Comparison of ENCODE assay signal across 9 cellular contexts in the genomic region with DNA sequence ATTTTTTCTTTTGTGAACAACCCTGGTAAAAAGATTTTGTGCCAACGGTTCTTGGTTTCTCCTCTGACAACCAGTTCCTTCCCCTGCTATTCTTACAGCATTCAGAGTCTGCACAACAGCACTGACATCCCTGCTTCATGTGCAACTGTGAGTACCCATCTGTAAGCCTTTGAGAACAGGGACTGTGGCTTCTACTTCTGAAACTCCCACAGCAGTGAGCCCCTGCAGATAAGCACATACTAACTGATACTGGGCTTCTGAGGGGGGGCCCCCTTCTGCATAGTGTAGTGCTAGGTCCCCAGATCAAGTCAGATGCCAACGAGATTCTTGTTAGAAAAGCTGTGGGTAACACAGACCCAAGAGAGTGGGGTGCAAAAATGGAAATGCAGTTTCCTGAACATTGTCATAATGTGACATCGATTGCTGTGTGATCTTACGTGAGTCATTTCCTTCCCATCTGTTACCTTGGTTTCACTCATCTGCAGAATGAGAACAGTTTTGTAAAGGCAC. TPM values are rescaled to one million over a fixed set of nuclear protein-coding genes. Genes with fewer than 3 reads are reported as not detected.
DNase-seq lines count a peak whose midpoint lies in the region; ATAC-seq, FAIRE-seq and TF ChIP-seq lines count a peak whose summit lies in the region.
"Had no signal": no experiment of that assay in that cellular context is flagged by ENCODE, and none has a peak within 500 bp of the region (broad histone marks: within the 10 kb centered on the region; RNA-seq: fewer than 3 reads in every experiment).

No MANE protein-coding gene starts in this region.

- ATAC-seq in GM18907 (IDR thresholded peaks at IDR 0.05; ENCODE audit: unreplicated experiment), result peak; percentile 83
- peak; percentile 91 for ATAC-seq in HG02981 (IDR thresholded peaks at IDR 0.05; ENCODE audit: unreplicated experiment)

- peak in 4 of 5 experiments; percentile 68 to 98 (median 74) for DNase-seq in T-helper 2 cell
- DNase-seq in bronchial epithelial cell (ENCODE audit: low read depth), result peak; percentile 38
- peak; percentile 45 for DNase-seq in stimulated activated CD8-positive, alpha-beta memory T cell treated with anti-CD3 and anti-CD28 coated beads, Interleukin-7, amount 100 ng/mL, for 24 hours (ENCODE audit: low read depth)
- DNase-seq in HT-29 (ENCODE audit: low spot score), result no peak
- DNase-seq in D341Med (ENCODE audit: low spot score), result no peak
- DNase-seq in 8988T, result no peak

- no peak for FAIRE-seq in bronchial epithelial cell (lab: Jason Lieb, UNC)
- FAIRE-seq: TTC549 had no signal

- H3K27me3 ChIP-seq in bronchial epithelial cell (ENCODE audit: control insufficient read depth, insufficient read depth, low read length), result no peaks in the 10 kb centered on the region

- no peak overlapping the region for H3K4me3 ChIP-seq in bronchial epithelial cell (ENCODE audit: low read depth, low read length)

- no peaks in the 10 kb centered on the region for H3K36me3 ChIP-seq in bronchial epithelial cell (ENCODE audit: control insufficient read depth, insufficient read depth, low read length)

- TF ChIP-seq CTCF in bronchial epithelial cell (IDR thresholded peaks at IDR 0.05; ENCODE audit: insufficient read depth, low read length, severe bottlenecking), result no peak

RNA-seq across cellular contexts. Expression of a gene that starts 11.1 kb away (rescaled TPM):
- 0.26 TPM in 2 replicates for total RNA-seq in bronchial epithelial cell
- total RNA-seq in HT-29 (2014; rRNA removed; shearing (Covaris generic)), result 8.6 and 10.9 TPM in 2 replicates

Comparison
In these comparisons a context has a peak if more than half of its experiments do, and no peak if none do; other contexts are left out.
1. DNase-seq: peak in T-helper 2 cell (4 of 5), bronchial epithelial cell (single experiment) and stimulated activated CD8-positive, alpha-beta memory T cell treated with anti-CD3 and anti-CD28 coated beads, Interleukin-7, amount 100 ng/mL, for 24 hours (single experiment); none in HT-29 (single experiment), D341Med (single experiment) and 8988T (single experiment).